30 cellular contexts compared by ENCODE assay signal in the genomic region with DNA sequence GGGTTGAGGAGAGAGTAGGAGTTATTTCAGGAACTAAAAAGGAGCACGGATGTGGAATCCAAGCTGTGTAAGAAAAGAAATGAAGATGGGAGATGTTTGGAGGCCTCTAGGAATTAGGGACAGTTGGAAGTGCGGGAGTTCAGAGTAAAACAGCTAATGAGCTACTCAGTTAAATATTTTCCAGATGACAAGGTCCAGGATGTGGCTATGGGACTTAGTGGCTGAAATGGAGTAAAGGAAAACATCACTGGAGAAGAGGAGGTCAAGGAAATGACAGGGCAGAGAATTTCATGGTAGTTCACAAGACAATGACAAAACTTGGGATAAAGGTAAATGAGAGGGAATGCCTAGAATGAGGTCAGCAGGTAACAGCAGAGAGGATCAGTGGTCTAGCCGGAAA. TPM values are rescaled to one million over a fixed set of nuclear protein-coding genes. Genes with fewer than 3 reads are reported as not detected.
DNase-seq lines count a peak whose midpoint lies in the region; ATAC-seq and TF ChIP-seq lines count a peak whose summit lies in the region.
"Had no signal": no experiment of that assay in that cellular context is flagged by ENCODE, and none has a peak within 500 bp of the region (broad histone marks: within the 10 kb centered on the region; RNA-seq: fewer than 3 reads in every experiment).

No MANE protein-coding gene starts in this region.

- peaks cover 27% of the 10 kb centered on the region for H3K4me1 Mint-ChIP-seq in CD8-positive, alpha-beta T cell (ENCODE audit: low read depth)
- peaks cover 5% of the 10 kb centered on the region for H3K4me1 Mint-ChIP-seq in CD4-positive, alpha-beta T cell (ENCODE audit: low read depth)
- H3K4me1 Mint-ChIP-seq: mesothelial cell of epicardium, natural killer cell had no signal

- CTCF ChIA-PET in CD8-positive, alpha-beta T cell (lab: Charles Lee), result interaction anchor here (0.6 to 2.7 kb wide), 5 partner anchors 11 to 83 kb away, joined by 3 to 13 read pairs (median 5); a partner anchor contains a TSS
- CTCF ChIA-PET in CD4-positive, alpha-beta T cell (lab: Charles Lee), result interaction anchor here (1.0 to 2.0 kb wide), 3 partner anchors 10 to 20 kb away, joined by 3 to 10 read pairs (median 3); no protein-coding TSS in a partner anchor

- H3K4me1 ChIP-seq in CD8-positive, alpha-beta T cell (ENCODE audit: insufficient read depth, low read length), result no peaks in the 10 kb centered on the region
- H3K4me1 ChIP-seq: gastroesophageal sphincter, vagina had no signal

- no peak for TF ChIP-seq CTCF in CD8-positive, alpha-beta T cell (IDR thresholded peaks at IDR 0.05)
- TF ChIP-seq CTCF in CD4-positive, alpha-beta T cell (IDR thresholded peaks at IDR 0.05), result no peak

- peak overlapping the region; percentile 37 for H3K27ac Mint-ChIP-seq in CD8-positive, alpha-beta T cell
- no peak overlapping the region for H3K27ac Mint-ChIP-seq in CD4-positive, alpha-beta T cell
- H3K27ac Mint-ChIP-seq: activated T-helper 2 cell treated with anti-CD3 and anti-CD28 coated beads, Interferon-gamma antibody, Interleukin-2, Interleukin-4, amounts not matched to agents 10 μg/mL and 5 μg/mL and 100 μg/mL, durations not matched to agents 14 hours and 24 hours and 36 hours; mesothelial cell of epicardium; natural killer cell; T-helper 2 cell treated with Interferon-gamma antibody and Interleukin-4, amounts not matched to agents 5 μg/mL and 100 μg/mL, for 36 hours had no signal

- H3K9me3 Mint-ChIP-seq in CD8-positive, alpha-beta T cell, result no peaks in the 10 kb centered on the region
- H3K9me3 Mint-ChIP-seq in CD4-positive, alpha-beta T cell, result no peaks in the 10 kb centered on the region
- H3K9me3 Mint-ChIP-seq: activated T-helper 2 cell treated with anti-CD3 and anti-CD28 coated beads, Interferon-gamma antibody, Interleukin-2, Interleukin-4, amounts not matched to agents 10 μg/mL and 5 μg/mL and 100 μg/mL, durations not matched to agents 14 hours and 24 hours and 36 hours; mesothelial cell of epicardium; natural killer cell; T-helper 2 cell treated with Interferon-gamma antibody and Interleukin-4, amounts not matched to agents 5 μg/mL and 100 μg/mL, for 36 hours had no signal

- H3K9me3 ChIP-seq in CD8-positive, alpha-beta T cell (ENCODE audit: low read length), result no peaks in the 10 kb centered on the region
- H3K9me3 ChIP-seq in CD4-positive, alpha-beta T cell (ENCODE audit: control insufficient read depth, low read length), result no peaks in the 10 kb centered on the region
- H3K9me3 ChIP-seq: gastroesophageal sphincter, ovary, vagina had no signal

- H3K4me3 ChIP-seq in CD8-positive, alpha-beta T cell (ENCODE audit: low read depth, low read length), result no peak overlapping the region
- H3K4me3 ChIP-seq: coronary artery, gastroesophageal sphincter, ovary, vagina had no signal

- H3K27me3 Mint-ChIP-seq in CD8-positive, alpha-beta T cell (ENCODE audit: low read depth), result no peaks in the 10 kb centered on the region
- no peaks in the 10 kb centered on the region for H3K27me3 Mint-ChIP-seq in CD4-positive, alpha-beta T cell

- H3K36me3 ChIP-seq in CD8-positive, alpha-beta T cell (ENCODE audit: insufficient read depth, low read length), result peaks cover 9% of the 10 kb centered on the region
- H3K36me3 ChIP-seq: ovary, vagina, WERI-Rb-1 had no signal

- H3K27me3 ChIP-seq in CD8-positive, alpha-beta T cell (ENCODE audit: insufficient read depth, low read length), result no peaks in the 10 kb centered on the region
- H3K27me3 ChIP-seq in CD4-positive, alpha-beta T cell (ENCODE audit: control insufficient read depth, insufficient read depth, low read length), result no peaks in the 10 kb centered on the region
- H3K27me3 ChIP-seq: gastroesophageal sphincter, ovary, vagina had no signal

- H3K36me3 Mint-ChIP-seq in CD8-positive, alpha-beta T cell, result peaks cover 29% of the 10 kb centered on the region
- peaks cover 16% of the 10 kb centered on the region for H3K36me3 Mint-ChIP-seq in CD4-positive, alpha-beta T cell (ENCODE audit: low read depth)
- H3K36me3 Mint-ChIP-seq: natural killer cell had no signal

- no peak for ATAC-seq in CD8-positive, alpha-beta T cell
- no peak for ATAC-seq in CD4-positive, alpha-beta T cell (ENCODE audit: poor library complexity)
- ATAC-seq: esophagus mucosa, gastroesophageal sphincter, HepG2, left ventricle myocardium superior, natural killer cell, SK-N-SH treated with all-trans-retinoic acid at 6 μM for 48 hours had no signal

- POLR2A ChIA-PET in CD8-positive, alpha-beta T cell (lab: Charles Lee), result interaction anchor here (1.3 kb wide), 1 partner anchor 11 kb away, joined by 3 read pairs; no protein-coding TSS in a partner anchor
- POLR2A ChIA-PET in CD4-positive, alpha-beta T cell (lab: Charles Lee), result interaction anchor here (0.5 to 1.3 kb wide), 4 partner anchors 11 to 287 kb away, joined by 3 to 5 read pairs (median 4); no protein-coding TSS in a partner anchor

- DNase-seq in CD8-positive, alpha-beta T cell, result no peak
- DNase-seq in HK-2 (ENCODE audit: unreplicated experiment), result peak; percentile 8
- peak; percentile 7 for DNase-seq in astrocyte of the hippocampus (ENCODE audit: low read depth, low spot score)
- DNase-seq in renal cortical epithelial cell (ENCODE audit: low read depth), result peak; percentile 19
- no peak for DNase-seq in NCI-H345 (lab: John Stamatoyannopoulos, UW)
- no peak for DNase-seq in CD4-positive, alpha-beta T cell
- no peak for DNase-seq in NCI-H2081 treated with DMSO at 0.1 percent for 48 hours (lab: John Stamatoyannopoulos, UW)
- DNase-seq: activated CD4-positive, alpha-beta T cell treated with anti-CD3 and anti-CD28 coated beads, Interleukin-2, amount 50 U/mL, for 1 hour; DMS79; H7; hypothalamus; left ventricle myocardium superior; natural killer cell; NCI-H1092; NCI-H187 treated with DMSO at 0.1 percent for 48 hours; NCI-H2227 treated with DMSO at 0.1 percent for 48 hours; ovary; stimulated activated CD4-positive, alpha-beta T cell treated with anti-CD3 and anti-CD28 coated beads, Interleukin-4, amount 100 ng/mL, for 24 hours; stimulated activated naive CD4-positive, alpha-beta T cell; WERI-Rb-1 had no signal

- H3K27ac ChIP-seq in CD8-positive, alpha-beta T cell (ENCODE audit: low read depth, low read length), result no peak overlapping the region
- no peak overlapping the region for H3K27ac ChIP-seq in CD4-positive, alpha-beta T cell (ENCODE audit: low read depth, low read length)
- H3K27ac ChIP-seq: coronary artery, HL-60, ovary, vagina, WERI-Rb-1 had no signal

- intact Hi-C loops in CD8-positive, alpha-beta T cell (cut with DNase I, micrococcal nuclease), result no loop called here
- intact Hi-C loops in CD4-positive, alpha-beta T cell (cut with DNase I, micrococcal nuclease), result no loop called here

- no peak overlapping the region for H3K4me3 Mint-ChIP-seq in CD8-positive, alpha-beta T cell
- no peak overlapping the region for H3K4me3 Mint-ChIP-seq in CD4-positive, alpha-beta T cell
- H3K4me3 Mint-ChIP-seq: mesothelial cell of epicardium; natural killer cell; T-helper 2 cell treated with Interferon-gamma antibody and Interleukin-4, amounts not matched to agents 5 μg/mL and 100 μg/mL, for 36 hours had no signal

RNA-seq across cellular contexts. Expression of a gene that starts 13.0 kb away (rescaled TPM):
- 10 to 100 TPM; 13.3 to 14.4 TPM for total RNA-seq in CD8-positive, alpha-beta T cell
- 3.3 and 7.0 TPM in 2 replicates for total RNA-seq in renal cortical epithelial cell
- total RNA-seq in CD4-positive, alpha-beta T cell, result 1 to 10 TPM; 8.3 to 9.0 TPM

Comparison
In these comparisons a context has a peak if more than half of its experiments do, and no peak if none do; other contexts are left out.
1. DNase-seq: peak in HK-2 (single experiment), astrocyte of the hippocampus (single experiment) and renal cortical epithelial cell (single experiment); none in CD8-positive, alpha-beta T cell (0 of 7), NCI-H345 (single experiment), CD4-positive, alpha-beta T cell (0 of 10) and NCI-H2081 treated with DMSO at 0.1 percent for 48 hours (single experiment).